26 cellular contexts compared by ENCODE assay signal in the genomic region with DNA sequence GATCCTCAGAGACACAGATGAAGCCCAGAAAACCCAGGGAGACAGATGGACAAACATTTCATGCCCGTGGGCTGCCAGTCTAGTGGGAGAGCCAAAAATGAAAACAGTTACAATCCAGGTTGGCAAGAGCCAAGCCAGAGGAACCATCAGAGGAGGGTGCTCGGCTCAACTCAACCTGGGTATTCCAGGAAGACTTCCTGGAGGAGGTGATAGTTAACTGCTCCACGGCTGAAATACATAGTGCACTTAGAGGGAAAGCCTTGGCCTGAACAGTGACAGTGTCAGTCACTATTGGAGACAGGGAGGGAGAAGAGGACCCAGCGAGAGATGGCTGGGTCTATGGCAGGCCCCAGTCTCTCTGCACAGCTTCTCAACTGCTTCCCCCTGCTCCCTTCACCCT. TPM values are rescaled to one million over a fixed set of nuclear protein-coding genes. Genes with fewer than 3 reads are reported as not detected.
DNase-seq lines count a peak whose midpoint lies in the region; ATAC-seq, FAIRE-seq and TF ChIP-seq lines count a peak whose summit lies in the region.
"Had no signal": no experiment of that assay in that cellular context is flagged by ENCODE, and none has a peak within 500 bp of the region (broad histone marks: within the 10 kb centered on the region; RNA-seq: fewer than 3 reads in every experiment).

No MANE protein-coding gene starts in this region.

- in situ Hi-C loops in G401 (cut with HindIII; ENCODE audit: low sequenced_read_pairs): no loop called here

- H3K79me2 ChIP-seq in astrocyte (ENCODE audit: insufficient read depth, low read length): no peaks in the 10 kb centered on the region

- H3K27me3 Mint-ChIP-seq in astrocyte (ENCODE audit: low read depth, unreplicated experiment) (peaks cover 3% of the 10 kb centered on the region), progenitor cell of endocrine pancreas (no peaks in the 10 kb centered on the region)
- H3K27me3 Mint-ChIP-seq: activated T-helper 17 cell treated with anti-CD3 and anti-CD28 coated beads, Interleukin-2, amount 50 U/mL, for 72 hours had no signal

- no peak overlapping the region for H3K9ac ChIP-seq in astrocyte (ENCODE audit: low read length)
- H3K9ac ChIP-seq: KMS-11 had no signal

- no peaks in the 10 kb centered on the region for H3K9me3 Mint-ChIP-seq in astrocyte (ENCODE audit: unreplicated experiment)
- H3K9me3 Mint-ChIP-seq in progenitor cell of endocrine pancreas (ENCODE audit: low read depth): no peaks in the 10 kb centered on the region
- H3K9me3 Mint-ChIP-seq: activated naive CD4-positive, alpha-beta T cell treated with anti-CD3 and anti-CD28 coated beads, Interleukin-2, amount 10 ng/mL, durations not matched to agents 7 days and 5 days; activated T-helper 17 cell treated with anti-CD3 and anti-CD28 coated beads, Interleukin-2, amount 50 U/mL, for 72 hours; CD8-positive, alpha-beta T cell; stimulated activated effector memory CD8-positive, alpha-beta T cell treated with anti-CD3 and anti-CD28 coated beads, Interleukin-12 subunit alpha, Interleukin-12 subunit beta, amount 100 ng/mL, for 72 hours; T-helper 2 cell treated with Interferon-gamma antibody and Interleukin-4, amounts not matched to agents 5 μg/mL and 100 μg/mL, for 36 hours had no signal

- no peak overlapping the region for H3K4me2 ChIP-seq in astrocyte (ENCODE audit: low read length)
- H3K4me2 ChIP-seq: KMS-11 had no signal

- peaks cover 8% of the 10 kb centered on the region for H3K4me1 Mint-ChIP-seq in astrocyte (ENCODE audit: low read depth, unreplicated experiment)
- H3K4me1 Mint-ChIP-seq in progenitor cell of endocrine pancreas (ENCODE audit: low read depth): peaks cover 30% of the 10 kb centered on the region
- H3K4me1 Mint-ChIP-seq: activated T-helper 17 cell treated with anti-CD3 and anti-CD28 coated beads, Interleukin-2, amount 50 U/mL, for 72 hours had no signal

- H3K9me3 ChIP-seq in astrocyte (ENCODE audit: insufficient read depth, low read depth, low read length): no peaks in the 10 kb centered on the region
- H3K9me3 ChIP-seq: breast epithelium, HAP-1 had no signal

- no peaks in the 10 kb centered on the region for H4K20me1 ChIP-seq in astrocyte (ENCODE audit: insufficient read depth, low read length)

- intact Hi-C loops in Right ventricle myocardium inferior (cut with DNase I): no loop called here

- H3K36me3 Mint-ChIP-seq in astrocyte (ENCODE audit: low read depth, unreplicated experiment) (no peaks in the 10 kb centered on the region), progenitor cell of endocrine pancreas (ENCODE audit: insufficient read depth) (peaks cover 4% of the 10 kb centered on the region)
- H3K36me3 Mint-ChIP-seq: activated naive CD4-positive, alpha-beta T cell treated with anti-CD3 and anti-CD28 coated beads, Interleukin-2, amount 10 ng/mL, durations not matched to agents 7 days and 5 days; CD8-positive, alpha-beta T cell had no signal

- H3K27ac Mint-ChIP-seq in astrocyte (ENCODE audit: unreplicated experiment) (no peak overlapping the region), progenitor cell of endocrine pancreas (no peak overlapping the region)
- H3K27ac Mint-ChIP-seq: activated CD8-positive, alpha-beta T cell treated with anti-CD3 and anti-CD28 coated beads, Interleukin-2, amount 10 ng/mL, durations not matched to agents 7 days and 5 days; activated naive CD4-positive, alpha-beta T cell treated with anti-CD3 and anti-CD28 coated beads, Interleukin-2, amount 10 ng/mL, durations not matched to agents 7 days and 5 days; activated T-helper 17 cell treated with anti-CD3 and anti-CD28 coated beads, Interleukin-2, amount 50 U/mL, for 72 hours; B cell; CD8-positive, alpha-beta T cell; stimulated activated effector memory CD8-positive, alpha-beta T cell treated with anti-CD3 and anti-CD28 coated beads, Interleukin-12 subunit alpha, Interleukin-12 subunit beta, amount 100 ng/mL, for 72 hours; T-helper 2 cell treated with Interferon-gamma antibody and Interleukin-4, amounts not matched to agents 5 μg/mL and 100 μg/mL, for 36 hours had no signal

- H3K27ac ChIP-seq in astrocyte (ENCODE audit: low read depth, low read length): no peak overlapping the region
- H3K27ac ChIP-seq: KMS-11 had no signal

- no peak for ATAC-seq in GM21447 (IDR thresholded peaks at IDR 0.05; ENCODE audit: unreplicated experiment)
- no peak for ATAC-seq in Right ventricle myocardium inferior
- ATAC-seq: activated CD8-positive, alpha-beta T cell treated with anti-CD3 and anti-CD28 coated beads, Interleukin-2, amount 10 ng/mL, durations not matched to agents 7 days and 5 days; activated T-helper 17 cell treated with anti-CD3 and anti-CD28 coated beads, Interleukin-2, amount 50 U/mL, for 72 hours; CD8-positive, alpha-beta T cell; stimulated activated effector memory CD8-positive, alpha-beta T cell treated with anti-CD3 and anti-CD28 coated beads, Interleukin-12 subunit alpha, Interleukin-12 subunit beta, amount 100 ng/mL, for 72 hours had no signal

- no peaks in the 10 kb centered on the region for H3K36me3 ChIP-seq in astrocyte (ENCODE audit: insufficient read depth, low read length)
- H3K36me3 ChIP-seq: breast epithelium, HAP-1 had no signal

- no peak overlapping the region for H3K4me3 ChIP-seq in astrocyte (ENCODE audit: insufficient read depth, low read depth, low read length)
- H3K4me3 ChIP-seq: HAP-1 had no signal

- H3K4me3 Mint-ChIP-seq in astrocyte (ENCODE audit: unreplicated experiment): no peak overlapping the region
- peak overlapping the region; percentile 85 for H3K4me3 Mint-ChIP-seq in progenitor cell of endocrine pancreas (ENCODE audit: low read depth)
- H3K4me3 Mint-ChIP-seq: activated CD8-positive, alpha-beta T cell treated with anti-CD3 and anti-CD28 coated beads, Interleukin-2, amount 10 ng/mL, durations not matched to agents 7 days and 5 days; activated naive CD4-positive, alpha-beta T cell treated with anti-CD3 and anti-CD28 coated beads, Interleukin-2, amount 10 ng/mL, durations not matched to agents 7 days and 5 days; activated T-helper 17 cell treated with anti-CD3 and anti-CD28 coated beads, Interleukin-2, amount 50 U/mL, for 72 hours; B cell; CD8-positive, alpha-beta T cell; stimulated activated effector memory CD8-positive, alpha-beta T cell treated with anti-CD3 and anti-CD28 coated beads, Interleukin-12 subunit alpha, Interleukin-12 subunit beta, amount 100 ng/mL, for 72 hours; T-helper 2 cell treated with Interferon-gamma antibody and Interleukin-4, amounts not matched to agents 5 μg/mL and 100 μg/mL, for 36 hours had no signal

- H2AFZ ChIP-seq in astrocyte (ENCODE audit: low read depth, low read length): peak overlapping the region; percentile 27

- no peak for TF ChIP-seq CTCF in astrocyte (IDR thresholded peaks at IDR 0.05; ENCODE audit: insufficient read depth, low read depth, low read length)
- no peak for TF ChIP-seq CTCF in progenitor cell of endocrine pancreas (IDR thresholded peaks at IDR 0.05; ENCODE audit: unreplicated experiment)

- H3K4me1 ChIP-seq in astrocyte (ENCODE audit: insufficient read depth, low read length): peaks cover 11% of the 10 kb centered on the region

- peak; percentile 38 for DNase-seq in G401 (ENCODE audit: low spot score)
- DNase-seq in astrocyte (ENCODE audit: low read depth): no peak
- DNase-seq in islet precursor cell: peak; percentile 50
- DNase-seq in progenitor cell of endocrine pancreas (ENCODE audit: low spot score, unreplicated experiment): no peak
- no peak for DNase-seq in COLO668 (lab: John Stamatoyannopoulos, UW; ENCODE audit: unreplicated experiment)
- DNase-seq in Right ventricle myocardium inferior (ENCODE audit: missing footprints): no peak
- DNase-seq: ACHN; activated CD8-positive, alpha-beta T cell treated with anti-CD3 and anti-CD28 coated beads, Interleukin-2, amount 10 ng/mL, durations not matched to agents 7 days and 5 days; activated naive CD4-positive, alpha-beta T cell treated with anti-CD3 and anti-CD28 coated beads, Interleukin-2, amount 10 ng/mL, durations not matched to agents 7 days and 5 days; CD8-positive, alpha-beta T cell; MM.1S; NCI-H1105 treated with DMSO at 0.1 percent for 48 hours; NCI-H2029; NCI-H69; SHP77 had no signal

- peaks cover 2% of the 10 kb centered on the region for H3K27me3 ChIP-seq in astrocyte (ENCODE audit: insufficient read depth, low read length)
- H3K27me3 ChIP-seq: breast epithelium had no signal

- no peak for FAIRE-seq in astrocyte (lab: Jason Lieb, UNC)
- FAIRE-seq: endothelial cell of umbilical vein, GM12891, urothelium cell line had no signal

RNA-seq across cellular contexts. Expression of a gene that starts 1.9 kb away (rescaled TPM):
- total RNA-seq in G401 (2014; rRNA removed; shearing (Covaris generic)): 4.7 and 7.4 TPM in 2 replicates
- total RNA-seq in astrocyte (5.7 and 7.4 TPM in 2 replicates), progenitor cell of endocrine pancreas (146 and 151 TPM in 2 replicates), Right ventricle myocardium inferior (2.8 TPM)

RNA-seq across cellular contexts. Expression of a gene that starts 26.4 kb away (rescaled TPM):
- total RNA-seq in G401 (2014; rRNA removed; shearing (Covaris generic)): 2.8 and 3.5 TPM in 2 replicates
- total RNA-seq in astrocyte: 8.2 and 8.6 TPM in 2 replicates
- 14.8 and 16.5 TPM in 2 replicates for total RNA-seq in progenitor cell of endocrine pancreas
- 11.8 TPM for total RNA-seq in Right ventricle myocardium inferior

RNA-seq across cellular contexts. Expression of a gene that starts 54.7 kb away (rescaled TPM):
- 33.5 and 45.6 TPM in 2 replicates for total RNA-seq in G401 (2014; rRNA removed; shearing (Covaris generic))
- 117 and 140 TPM in 2 replicates for total RNA-seq in astrocyte
- total RNA-seq in progenitor cell of endocrine pancreas: 28.3 and 31.9 TPM in 2 replicates
- total RNA-seq in Right ventricle myocardium inferior: 7.3 TPM
- total RNA-seq: activated CD8-positive, alpha-beta T cell treated with anti-CD3 and anti-CD28 coated beads, Interleukin-2, amount 10 ng/mL, durations not matched to agents 7 days and 5 days; CD8-positive, alpha-beta T cell had no signal

Comparison
In these comparisons a context has a peak if more than half of its experiments do, and no peak if none do; other contexts are left out.
1. DNase-seq: peak in G401 (single experiment) and islet precursor cell (single experiment); none in astrocyte (single experiment), progenitor cell of endocrine pancreas (single experiment), COLO668 (single experiment) and Right ventricle myocardium inferior (single experiment).
2. RNA of a gene that starts 1.9 kb away (total RNA-seq): 146 to 151 TPM in progenitor cell of endocrine pancreas; 4.7 to 7.4 TPM in G401, 5.7 to 7.4 TPM in astrocyte and 2.8 TPM in Right ventricle myocardium inferior (single experiment); every median in the first group is over 10 times any median in the second.